ENCODE assay signal across 30 cellular contexts in genomic region chr10:117002206-117002605, GRCh38.
"Had no signal": no experiment of that assay in that cellular context is flagged by ENCODE, and none has a peak within 500 bp of the region (broad histone marks: within the 10 kb centered on the region; RNA-seq: fewer than 3 reads in every experiment).

No MANE protein-coding gene starts in this region.

- H3K36me3 ChIP-seq: breast epithelium, left ventricle myocardium inferior, neutrophil, ovary, prostate gland, stomach, transverse colon had no signal

- H3K4me1 Mint-ChIP-seq: activated T-helper 17 cell treated with anti-CD3 and anti-CD28 coated beads, Interleukin-2, amount 50 U/mL, for 72 hours; central memory CD8-positive, alpha-beta T cell had no signal

- H3K4me3 ChIP-seq: breast epithelium, left ventricle myocardium inferior, lung, mucosa of descending colon, ovary, prostate gland, smooth muscle cell, stomach, testis, transverse colon had no signal

- DNase-seq: activated B cell treated with CpG ODN at 0.5 μM for 24 hours; activated CD4-positive, alpha-beta T cell treated with anti-CD3 and anti-CD28 coated beads, Interleukin-2, amount 50 U/mL, for 1 hour; activated CD8-positive, alpha-beta T cell treated with anti-CD3 and anti-CD28 coated beads for 36 hours; activated gamma-delta T cell treated with Interleukin-2 at 50 U/mL for 16 hours; activated naive CD4-positive, alpha-beta T cell treated with anti-CD3 and anti-CD28 coated beads, Interleukin-2, amount 50 U/mL, for 16 hours; activated T-cell treated with anti-CD3 and anti-CD28 coated beads, Interleukin-2, amount 50 U/mL, for 4 hours; amniotic stem cell; dermis blood vessel endothelial cell; effector memory CD4-positive, alpha-beta T cell; left ventricle myocardium inferior; mucosa of descending colon; ovary; retina; stimulated activated CD4-positive, alpha-beta T cell treated with anti-CD3 and anti-CD28 coated beads, Interleukin-1b, Interleukin-23, amount 100 ng/mL, for 48 hours; stimulated activated CD4-positive, alpha-beta T cell treated with anti-CD3 and anti-CD28 coated beads, Interleukin-4, amount 100 ng/mL, for 4 hours; stimulated activated CD8-positive, alpha-beta memory T cell treated with anti-CD3 and anti-CD28 coated beads, Interleukin-4, amount 100 ng/mL, for 48 hours; stomach; T-helper 1 cell; testis; transverse colon had no signal

- H3K27me3 ChIP-seq: breast epithelium, ovary, testis had no signal

- H3K27ac Mint-ChIP-seq: activated B cell treated with CpG ODN at 0.5 μM for 24 hours; activated CD8-positive, alpha-beta T cell treated with anti-CD3 and anti-CD28 coated beads for 36 hours; activated T-helper 17 cell treated with anti-CD3 and anti-CD28 coated beads, Interleukin-2, amount 50 U/mL, for 72 hours; natural killer cell treated with Interleukin-12 subunit alpha and Interleukin-12 subunit beta and Interleukin-15 and Interleukin-18, amount 100 ng/mL, for 72 hours; stimulated activated memory B cell treated with anti-CD40 and anti-IgM and Interleukin-4, amounts not matched to agents 10 μg/mL and 1 μg/mL and 100 μg/mL, for 72 hours; T-helper 2 cell treated with Interferon-gamma antibody and Interleukin-4, amounts not matched to agents 5 μg/mL and 100 μg/mL, for 36 hours had no signal

- H3K4me2 ChIP-seq: smooth muscle cell had no signal

- H3K36me3 Mint-ChIP-seq: natural killer cell treated with Interleukin-12 subunit alpha and Interleukin-12 subunit beta and Interleukin-15 and Interleukin-18, amount 100 ng/mL, for 72 hours; stimulated activated memory B cell treated with anti-CD40 and anti-IgM and Interleukin-4, amounts not matched to agents 10 μg/mL and 1 μg/mL and 100 μg/mL, for 72 hours had no signal

- ATAC-seq: activated CD8-positive, alpha-beta T cell treated with anti-CD3 and anti-CD28 coated beads for 36 hours; activated T-cell treated with anti-CD3 and anti-CD28 coated beads, Interleukin-2, amount 50 U/mL, for 4 hours; activated T-helper 17 cell treated with anti-CD3 and anti-CD28 coated beads, Interleukin-2, amount 50 U/mL, for 72 hours; mucosa of descending colon; natural killer cell treated with Interleukin-12 subunit alpha and Interleukin-12 subunit beta and Interleukin-15 and Interleukin-18, amount 100 ng/mL, for 72 hours; stimulated activated memory B cell treated with anti-CD40 and anti-IgM and Interleukin-4, amounts not matched to agents 10 μg/mL and 1 μg/mL and 100 μg/mL, for 72 hours had no signal

- H3K9me3 Mint-ChIP-seq: activated B cell treated with CpG ODN at 0.5 μM for 24 hours; activated CD8-positive, alpha-beta T cell treated with anti-CD3 and anti-CD28 coated beads for 36 hours; activated T-cell treated with anti-CD3 and anti-CD28 coated beads, Interleukin-2, amount 50 U/mL, for 4 hours; central memory CD8-positive, alpha-beta T cell; natural killer cell treated with Interleukin-12 subunit alpha and Interleukin-12 subunit beta and Interleukin-15 and Interleukin-18, amount 100 ng/mL, for 72 hours; stimulated activated memory B cell treated with anti-CD40 and anti-IgM and Interleukin-4, amounts not matched to agents 10 μg/mL and 1 μg/mL and 100 μg/mL, for 72 hours; T-helper 2 cell treated with Interferon-gamma antibody and Interleukin-4, amounts not matched to agents 5 μg/mL and 100 μg/mL, for 36 hours had no signal

- H3K9me3 ChIP-seq: breast epithelium, left ventricle myocardium inferior, mucosa of descending colon, neutrophil, ovary, prostate gland, stomach, testis, transverse colon had no signal

- H3K4me3 Mint-ChIP-seq: activated B cell treated with CpG ODN at 0.5 μM for 24 hours; activated CD8-positive, alpha-beta T cell treated with anti-CD3 and anti-CD28 coated beads for 36 hours; activated T-cell treated with anti-CD3 and anti-CD28 coated beads, Interleukin-2, amount 50 U/mL, for 4 hours; activated T-helper 17 cell treated with anti-CD3 and anti-CD28 coated beads, Interleukin-2, amount 50 U/mL, for 72 hours; central memory CD8-positive, alpha-beta T cell; natural killer cell treated with Interleukin-12 subunit alpha and Interleukin-12 subunit beta and Interleukin-15 and Interleukin-18, amount 100 ng/mL, for 72 hours; stimulated activated memory B cell treated with anti-CD40 and anti-IgM and Interleukin-4, amounts not matched to agents 10 μg/mL and 1 μg/mL and 100 μg/mL, for 72 hours; T-helper 2 cell treated with Interferon-gamma antibody and Interleukin-4, amounts not matched to agents 5 μg/mL and 100 μg/mL, for 36 hours had no signal

- H3K27ac ChIP-seq: breast epithelium, left ventricle myocardium inferior, neutrophil, ovary, prostate gland, stomach, testis, transverse colon had no signal
